24 cellular contexts compared by ENCODE assay signal in genomic region chr14:61003571-61003970, GRCh38. TPM values are rescaled to one million over a fixed set of nuclear protein-coding genes. Genes with fewer than 3 reads are reported as not detected.
DNase-seq lines count a peak whose midpoint lies in the region; FAIRE-seq and TF ChIP-seq lines count a peak whose summit lies in the region.
"Had no signal": no experiment of that assay in that cellular context is flagged by ENCODE, and none has a peak within 500 bp of the region (broad histone marks: within the 10 kb centered on the region; RNA-seq: fewer than 3 reads in every experiment).

No MANE protein-coding gene starts in this region.

- FAIRE-seq in bronchial epithelial cell (lab: Jason Lieb, UNC) (no peak), frontal cortex (lab: Jason Lieb, UNC) (no peak)
- FAIRE-seq: endothelial cell of umbilical vein, small intestine had no signal

- DNase-seq in HCEC 1CT, result peak; percentile 59
- peak; percentile 53 for DNase-seq in bronchial epithelial cell (ENCODE audit: low read depth)
- peak; percentile 37 to 58 for DNase-seq in foreskin fibroblast
- no peak for DNase-seq in frontal cortex (ENCODE audit: low spot score in 2 of 2)
- DNase-seq in NK-92 treated with Interleukin-12 subunit alpha and Interleukin-12 subunit beta, amount 100 ng/mL, for 24 hours (lab: John Stamatoyannopoulos, UW), result no peak
- no peak for DNase-seq in NCI-H524 treated with DMSO at 0.1 percent for 48 hours (lab: John Stamatoyannopoulos, UW)
- no peak for DNase-seq in stimulated activated CD4-positive, alpha-beta T cell treated with anti-CD3 and anti-CD28 coated beads, Interleukin-1b, Interleukin-23, amount 100 ng/mL, for 48 hours
- DNase-seq: activated CD4-positive, alpha-beta T cell treated with anti-CD3 and anti-CD28 coated beads for 4 hours; activated effector memory CD4-positive, alpha-beta T cell treated with Interleukin-2 at 50 U/mL for 16 hours; activated naive CD8-positive, alpha-beta T cell treated with anti-CD3 and anti-CD28 coated beads for 36 hours; activated T-cell treated with anti-CD3 and anti-CD28 coated beads for 4 hours; CD4-positive, alpha-beta T cell; islet precursor cell; left ventricle myocardium superior; midbrain; natural killer cell; NCI-H1105; NCI-H187 treated with DMSO at 0.1 percent for 48 hours; NCI-H526; retina; SHP77; small intestine had no signal

- no peaks in the 10 kb centered on the region for H3K27me3 ChIP-seq in bronchial epithelial cell (ENCODE audit: control insufficient read depth, insufficient read depth, low read length)
- H3K27me3 ChIP-seq: gastroesophageal sphincter had no signal

- no peak overlapping the region for H3K4me3 ChIP-seq in bronchial epithelial cell (ENCODE audit: low read depth, low read length)
- no peak overlapping the region for H3K4me3 ChIP-seq in foreskin fibroblast (ENCODE audit: low read depth in 1 of 2, low read length in 2 of 2)
- H3K4me3 ChIP-seq: gastroesophageal sphincter had no signal

- TF ChIP-seq CTCF in bronchial epithelial cell (IDR thresholded peaks at IDR 0.05; ENCODE audit: insufficient read depth, low read length, severe bottlenecking) (no peak), foreskin fibroblast (IDR thresholded peaks at IDR 0.05; ENCODE audit: low read depth, low read length) (no peak)

- no peaks in the 10 kb centered on the region for H3K36me3 ChIP-seq in bronchial epithelial cell (ENCODE audit: control insufficient read depth, insufficient read depth, low read length)

RNA-seq across cellular contexts. Expression of gene SLC38A6, which starts 22.5 kb away (rescaled TPM):
- total RNA-seq in bronchial epithelial cell (16.1 and 22.3 TPM in 2 replicates), frontal cortex (59.5 TPM)

RNA-seq across cellular contexts. Expression of gene TRMT5, which starts 22.7 kb away (rescaled TPM):
- total RNA-seq in bronchial epithelial cell (9.6 and 12.1 TPM in 2 replicates), frontal cortex (16.3 TPM)

Comparison
In these comparisons a context has a peak if more than half of its experiments do, and no peak if none do; other contexts are left out.
1. DNase-seq: peak in HCEC 1CT (single experiment), bronchial epithelial cell (single experiment) and foreskin fibroblast (2 of 2); none in frontal cortex (0 of 2), NK-92 treated with Interleukin-12 subunit alpha and Interleukin-12 subunit beta, amount 100 ng/mL, for 24 hours (single experiment), NCI-H524 treated with DMSO at 0.1 percent for 48 hours (single experiment) and stimulated activated CD4-positive, alpha-beta T cell treated with anti-CD3 and anti-CD28 coated beads, Interleukin-1b, Interleukin-23, amount 100 ng/mL, for 48 hours (single experiment).